33 cellular contexts compared by ENCODE assay signal in the genomic region with DNA sequence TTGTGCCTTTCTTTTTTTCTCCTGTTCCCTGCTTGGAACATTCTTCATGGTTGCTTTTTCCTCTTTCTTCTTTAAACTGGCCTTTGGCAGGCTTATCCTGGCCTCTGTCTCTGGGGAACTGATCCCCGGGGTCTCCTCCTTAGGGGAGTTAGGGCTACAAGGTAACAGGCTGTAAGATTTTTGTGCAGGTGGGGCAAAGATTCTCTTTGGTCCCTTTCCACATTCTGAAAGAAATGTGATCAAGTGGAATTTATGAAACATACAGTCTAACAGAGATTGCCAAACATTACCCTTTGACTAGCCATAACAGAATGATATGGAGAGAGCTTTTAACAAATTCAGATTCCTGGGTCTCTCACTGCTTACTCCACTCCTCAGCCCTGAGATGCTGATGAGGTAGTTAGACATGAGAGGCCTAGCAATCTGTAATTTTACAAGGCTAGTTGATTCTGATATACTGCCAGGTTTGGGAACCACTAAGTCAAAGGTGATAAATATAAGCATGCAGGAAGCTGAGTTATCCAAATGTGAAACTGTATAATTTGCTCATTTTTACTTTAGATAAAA. TPM values are rescaled to one million over a fixed set of nuclear protein-coding genes. Genes with fewer than 3 reads are reported as not detected.
"Had no signal": no experiment of that assay in that cellular context is flagged by ENCODE, and none has a peak within 500 bp of the region (broad histone marks: within the 10 kb centered on the region; RNA-seq: fewer than 3 reads in every experiment).

No MANE protein-coding gene starts in this region.

- H3K27ac ChIP-seq: adrenal gland, body of pancreas, esophagus muscularis mucosa, foreskin keratinocyte, heart left ventricle, neural progenitor cell, right atrium auricular region, transverse colon, WERI-Rb-1 had no signal

- H3K9me3 ChIP-seq: adrenal gland, body of pancreas, esophagus muscularis mucosa, heart left ventricle, right atrium auricular region, transverse colon had no signal

- H3K9me3 Mint-ChIP-seq: activated CD4-positive, alpha-beta memory T cell treated with anti-CD3 and anti-CD28 coated beads for 36 hours; activated CD4-positive, alpha-beta T cell treated with anti-CD3 and anti-CD28 coated beads, Interleukin-2, amount 10 ng/mL, durations not matched to agents 24 days and 14 days; activated naive CD4-positive, alpha-beta T cell treated with anti-CD3 and anti-CD28 coated beads for 36 hours; activated naive CD8-positive, alpha-beta T cell treated with anti-CD3 and anti-CD28 coated beads for 36 hours; immature natural killer cell; naive thymus-derived CD8-positive, alpha-beta T cell; neural progenitor cell had no signal

- ATAC-seq: body of pancreas; foreskin keratinocyte; heart left ventricle; left colon; naive thymus-derived CD8-positive, alpha-beta T cell; T-helper 17 cell had no signal

- H3K27me3 Mint-ChIP-seq: activated CD4-positive, alpha-beta memory T cell treated with anti-CD3 and anti-CD28 coated beads for 36 hours; activated naive CD8-positive, alpha-beta T cell treated with anti-CD3 and anti-CD28 coated beads for 36 hours; naive thymus-derived CD8-positive, alpha-beta T cell had no signal

- H3K36me3 ChIP-seq: adrenal gland, neural progenitor cell, right atrium auricular region, transverse colon, WERI-Rb-1 had no signal

- H3K27me3 ChIP-seq: adrenal gland, body of pancreas, esophagus muscularis mucosa, foreskin keratinocyte, heart left ventricle, neural progenitor cell, right atrium auricular region, transverse colon had no signal

- H3K9ac ChIP-seq: neural progenitor cell had no signal

- H3K4me1 ChIP-seq: adrenal gland, body of pancreas, esophagus muscularis mucosa, foreskin keratinocyte, heart left ventricle, neural progenitor cell, right atrium auricular region, transverse colon had no signal

- H2AFZ ChIP-seq: neural progenitor cell had no signal

- H3K4me3 Mint-ChIP-seq: activated CD4-positive, alpha-beta memory T cell treated with anti-CD3 and anti-CD28 coated beads for 36 hours; activated CD4-positive, alpha-beta T cell treated with anti-CD3 and anti-CD28 coated beads, Interleukin-2, amount 10 ng/mL, durations not matched to agents 24 days and 14 days; activated naive CD4-positive, alpha-beta T cell treated with anti-CD3 and anti-CD28 coated beads for 36 hours; activated naive CD8-positive, alpha-beta T cell treated with anti-CD3 and anti-CD28 coated beads for 36 hours; immature natural killer cell; naive thymus-derived CD8-positive, alpha-beta T cell; neural progenitor cell; T-helper 17 cell had no signal

- H3K4me1 Mint-ChIP-seq: activated CD4-positive, alpha-beta T cell treated with anti-CD3 and anti-CD28 coated beads, Interleukin-2, amount 10 ng/mL, durations not matched to agents 24 days and 14 days; T-helper 17 cell had no signal

- H3K36me3 Mint-ChIP-seq: activated CD4-positive, alpha-beta memory T cell treated with anti-CD3 and anti-CD28 coated beads for 36 hours; neural progenitor cell had no signal

- DNase-seq: activated CD4-positive, alpha-beta memory T cell treated with anti-CD3 and anti-CD28 coated beads for 36 hours; activated CD4-positive, alpha-beta T cell treated with anti-CD3 and anti-CD28 coated beads, Interleukin-2, amount 10 ng/mL, durations not matched to agents 24 days and 14 days; activated CD4-positive, CD25-positive, alpha-beta regulatory T cell treated with anti-CD3 and anti-CD28 coated beads, Interleukin-2, amount 50 U/mL, for 72 hours; activated effector memory CD4-positive, alpha-beta T cell treated with anti-CD3 and anti-CD28 coated beads, Interleukin-2, amount 50 U/mL, for 16 hours; activated naive CD4-positive, alpha-beta T cell treated with anti-CD3 and anti-CD28 coated beads for 36 hours; activated naive CD8-positive, alpha-beta T cell treated with anti-CD3 and anti-CD28 coated beads for 36 hours; activated T-cell treated with anti-CD3 and anti-CD28 coated beads for 4 hours; adrenal gland; aorta; body of pancreas; cortex of kidney; foreskin keratinocyte; heart left ventricle; hypothalamus; immature natural killer cell; kidney; left colon; mammary epithelial cell; naive thymus-derived CD8-positive, alpha-beta T cell; stimulated activated CD4-positive, alpha-beta T cell treated with anti-CD3 and anti-CD28 coated beads, Interleukin-1b, Interleukin-23, amount 100 ng/mL, for 48 hours; stimulated activated CD4-positive, alpha-beta T cell treated with anti-CD3 and anti-CD28 coated beads, Interleukin-4, amount 100 ng/mL, for 4 hours; stimulated activated CD8-positive, alpha-beta memory T cell treated with anti-CD3 and anti-CD28 coated beads, Interleukin-4, amount 100 ng/mL, for 48 hours; stimulated activated naive CD4-positive, alpha-beta T cell treated with Interleukin-2 at 50 U/mL for 16 hours; SW 1271; T-helper 17 cell; T1000; transverse colon; WERI-Rb-1 had no signal

- H3K4me3 ChIP-seq: adrenal gland, body of pancreas, esophagus muscularis mucosa, heart left ventricle, neural progenitor cell, right atrium auricular region, smooth muscle cell, transverse colon had no signal

- H3K4me2 ChIP-seq: neural progenitor cell, smooth muscle cell had no signal

- H3K27ac Mint-ChIP-seq: activated CD4-positive, alpha-beta memory T cell treated with anti-CD3 and anti-CD28 coated beads for 36 hours; activated CD4-positive, alpha-beta T cell treated with anti-CD3 and anti-CD28 coated beads, Interleukin-2, amount 10 ng/mL, durations not matched to agents 24 days and 14 days; activated naive CD4-positive, alpha-beta T cell treated with anti-CD3 and anti-CD28 coated beads for 36 hours; activated naive CD8-positive, alpha-beta T cell treated with anti-CD3 and anti-CD28 coated beads for 36 hours; neural progenitor cell; T-helper 17 cell had no signal

RNA-seq across cellular contexts. Expression of a gene that starts 44.3 kb away (rescaled TPM):
- total RNA-seq: right atrium auricular region, smooth muscle cell, transverse colon, urinary bladder had no signal
